4 cellular contexts compared by ENCODE assay signal in genomic region chr12:41888285-41888684, GRCh38.
"Had no signal": no experiment of that assay in that cellular context is flagged by ENCODE, and none has a peak within 500 bp of the region (broad histone marks: within the 10 kb centered on the region; RNA-seq: fewer than 3 reads in every experiment).

No MANE protein-coding gene starts in this region.

- H3K27ac ChIP-seq: GM23248 had no signal

- H3K4me3 ChIP-seq: GM23248, GM23338, HAP-1 had no signal

- H3K4me2 ChIP-seq: GM23338 had no signal

- H3K9ac ChIP-seq: GM23248 had no signal

- H3K36me3 ChIP-seq: HAP-1 had no signal

- ATAC-seq: GM23338, HCT116 had no signal

- H2AFZ ChIP-seq: GM23248, GM23338 had no signal

- H3K9me3 ChIP-seq: HAP-1 had no signal
